11 cellular contexts compared by ENCODE assay signal in genomic region chr4:9812530-9813340, GRCh38. TPM values are rescaled to one million over a fixed set of nuclear protein-coding genes. Genes with fewer than 3 reads are reported as not detected.
DNase-seq lines count a peak whose midpoint lies in the region; ATAC-seq and TF ChIP-seq lines count a peak whose summit lies in the region.
"Had no signal": no experiment of that assay in that cellular context is flagged by ENCODE, and none has a peak within 500 bp of the region (broad histone marks: within the 10 kb centered on the region; RNA-seq: fewer than 3 reads in every experiment).

No MANE protein-coding gene starts in this region.

- H3K36me3 ChIP-seq in lower lobe of right lung = no peaks in the 10 kb centered on the region
- H3K36me3 ChIP-seq in GM23338 (ENCODE audit: insufficient read depth) = no peaks in the 10 kb centered on the region

- no peaks in the 10 kb centered on the region for H3F3A ChIP-seq in GM23338 (replicated peaks; ENCODE audit: low read depth)

- ATAC-seq in GM18873 (IDR thresholded peaks at IDR 0.05; ENCODE audit: low FRiP score, unreplicated experiment) = peak; percentile 69
- ATAC-seq in GM21723 (IDR thresholded peaks at IDR 0.05; ENCODE audit: unreplicated experiment) = peak; percentile 92
- ATAC-seq in HG03558 (IDR thresholded peaks at IDR 0.05; ENCODE audit: extremely low read depth, unreplicated experiment) = peak; percentile 87
- ATAC-seq in lower lobe of right lung = peak; percentile 67 to 74
- ATAC-seq in effector memory CD8-positive, alpha-beta T cell (replicated peaks) = no peak
- ATAC-seq in GM23338 = no peak

- H4K20me1 ChIP-seq in GM23338 (replicated peaks; ENCODE audit: insufficient read depth) = no peaks in the 10 kb centered on the region

- no peak overlapping the region for H3K4me2 ChIP-seq in GM23338

- H2AFZ ChIP-seq in GM23338 = no peak overlapping the region

- H3K4me3 ChIP-seq in lower lobe of right lung (no peak overlapping the region), GM23338 (no peak overlapping the region)
- H3K4me3 ChIP-seq: lung had no signal

- H3K4me3 Mint-ChIP-seq in effector memory CD8-positive, alpha-beta T cell = no peak overlapping the region
- H3K4me3 Mint-ChIP-seq in GM23338 = no peak overlapping the region

- H3K27me3 ChIP-seq in lower lobe of right lung (ENCODE audit: low read depth) (no peaks in the 10 kb centered on the region), GM23338 (ENCODE audit: insufficient read depth) (no peaks in the 10 kb centered on the region)

- DNase-seq in lower lobe of right lung = no peak
- DNase-seq in NCI-H510A (lab: John Stamatoyannopoulos, UW) = no peak
- no peak for DNase-seq in effector memory CD8-positive, alpha-beta T cell
- no peak for DNase-seq in 8988T
- DNase-seq in GM23338 (ENCODE audit: low spot score) = no peak
- DNase-seq: NCI-H2227 treated with DMSO at 0.1 percent for 48 hours; stimulated activated CD4-positive, alpha-beta T cell treated with anti-CD3 and anti-CD28 coated beads, Interleukin-4, amount 100 ng/mL, for 4 hours had no signal

- intact Hi-C loops in lower lobe of right lung (cut with DNase I) = no loop called here

- TF ChIP-seq CTCF in lower lobe of right lung (IDR thresholded peaks at IDR 0.05) (no peak), GM23338 (conservative IDR thresholded peaks at IDR 0.05; ENCODE audit: low read depth in 2 of 2) (no peak)

- H3K27ac ChIP-seq in lower lobe of right lung (peak overlapping the region; percentile 50), GM23338 (ENCODE audit: low read depth) (no peak overlapping the region)

- no peak overlapping the region for H3K27ac Mint-ChIP-seq in effector memory CD8-positive, alpha-beta T cell
- H3K27ac Mint-ChIP-seq in GM23338 = no peak overlapping the region

- H3K4me1 ChIP-seq in lower lobe of right lung (no peaks in the 10 kb centered on the region), GM23338 (ENCODE audit: insufficient read depth) (no peaks in the 10 kb centered on the region)

- no peaks in the 10 kb centered on the region for H3K36me3 Mint-ChIP-seq in effector memory CD8-positive, alpha-beta T cell (ENCODE audit: insufficient read depth)
- H3K36me3 Mint-ChIP-seq in GM23338 (ENCODE audit: low read depth) = no peaks in the 10 kb centered on the region

- 0 out of 2 replicates have a peak, but pooled peaks cover 2% of the 10 kb centered on the region for H3K9me2 ChIP-seq in GM23338 (ENCODE audit: insufficient read depth)

- no peaks in the 10 kb centered on the region for H3K4me1 Mint-ChIP-seq in effector memory CD8-positive, alpha-beta T cell (ENCODE audit: low read depth in 2 of 2)
- no peaks in the 10 kb centered on the region for H3K4me1 Mint-ChIP-seq in GM23338

- H3K27me3 Mint-ChIP-seq in effector memory CD8-positive, alpha-beta T cell = peaks cover 22 to 33% of the 10 kb centered on the region in 2 donors
- H3K27me3 Mint-ChIP-seq in GM23338 (ENCODE audit: insufficient read depth, low read depth, poor library complexity) = no peaks in the 10 kb centered on the region

- no peaks in the 10 kb centered on the region for H3K79me2 ChIP-seq in GM23338 (replicated peaks; ENCODE audit: insufficient read depth)

- no peaks in the 10 kb centered on the region for H3K9me3 Mint-ChIP-seq in effector memory CD8-positive, alpha-beta T cell
- no peaks in the 10 kb centered on the region; the same call in 2 of the 3 replicates for H3K9me3 Mint-ChIP-seq in GM23338

- H3K9me3 ChIP-seq in lower lobe of right lung = no peaks in the 10 kb centered on the region

TF ChIP-seq in GM23338, 12 proteins besides CTCF, POLR2A, EP300 and RAD21:
- no peak for TF ChIP-seq ZNF114 (CRISPR knock-in tag; IDR thresholded peaks at IDR 0.05)
- TF ChIP-seq POLR2AphosphoS5 (IDR thresholded peaks at IDR 0.05; ENCODE audit: low read depth) = no peak

RNA-seq across cellular contexts. Expression of gene DRD5, which starts 31.3 kb away (rescaled TPM):
- total RNA-seq in lower lobe of right lung = not detected
- 0.24 and 0.43 TPM in 2 replicates for total RNA-seq in GM23338 (2014; rRNA removed; shearing (Covaris generic))
- polyA plus RNA-seq in GM23338 (2016; fragmentation: Nextera tagmentation; extraction: Ambion mirVana) = 0.08 and 0.16 TPM in 2 replicates
- total RNA-seq: lung had no signal

Comparison
In these comparisons a context has a peak if more than half of its experiments do, and no peak if none do; other contexts are left out.
1. ATAC-seq: peak in GM18873 (single experiment), GM21723 (single experiment), HG03558 (single experiment) and lower lobe of right lung (2 of 2); none in effector memory CD8-positive, alpha-beta T cell (single experiment) and GM23338 (single experiment).